ENCODE assay signal across 30 cellular contexts in genomic region chr6:84349542-84349941, GRCh38.
"Had no signal": no experiment of that assay in that cellular context is flagged by ENCODE, and none has a peak within 500 bp of the region (broad histone marks: within the 10 kb centered on the region; RNA-seq: fewer than 3 reads in every experiment).

No MANE protein-coding gene starts in this region.

- H3K36me3 Mint-ChIP-seq: naive thymus-derived CD8-positive, alpha-beta T cell; natural killer cell treated with Interleukin-12 subunit alpha and Interleukin-12 subunit beta and Interleukin-15 and Interleukin-18, amount 100 ng/mL, for 72 hours; stimulated activated effector memory CD8-positive, alpha-beta T cell treated with anti-CD3 and anti-CD28 coated beads, Interleukin-12 subunit alpha, Interleukin-12 subunit beta, amount 100 ng/mL, for 72 hours; stimulated activated naive B cell treated with anti-CD40 and anti-IgM and Interleukin-4, amounts not matched to agents 10 μg/mL and 1 μg/mL and 100 μg/mL, for 72 hours; type B pancreatic cell had no signal

- H3K4me3 Mint-ChIP-seq: naive thymus-derived CD8-positive, alpha-beta T cell; natural killer cell treated with Interleukin-12 subunit alpha and Interleukin-12 subunit beta and Interleukin-15 and Interleukin-18, amount 100 ng/mL, for 72 hours; nephron progenitor cell; neural crest cell; stimulated activated effector memory CD8-positive, alpha-beta T cell treated with anti-CD3 and anti-CD28 coated beads, Interleukin-12 subunit alpha, Interleukin-12 subunit beta, amount 100 ng/mL, for 72 hours; stimulated activated naive B cell treated with anti-CD40 and anti-IgM and Interleukin-4, amounts not matched to agents 10 μg/mL and 1 μg/mL and 100 μg/mL, for 72 hours; stimulated activated naive CD8-positive, alpha-beta T cell treated with anti-CD3 and anti-CD28 coated beads, Interleukin-15, Interleukin-2, amounts not matched to agents 100 ng/mL and 50 ng/mL, for 24 hours; type B pancreatic cell had no signal

- ATAC-seq: naive thymus-derived CD8-positive, alpha-beta T cell; natural killer cell treated with Interleukin-12 subunit alpha and Interleukin-12 subunit beta and Interleukin-15 and Interleukin-18, amount 100 ng/mL, for 72 hours; psoas muscle; right cardiac atrium; stimulated activated effector memory CD8-positive, alpha-beta T cell treated with anti-CD3 and anti-CD28 coated beads, Interleukin-12 subunit alpha, Interleukin-12 subunit beta, amount 100 ng/mL, for 72 hours; stimulated activated naive B cell treated with anti-CD40 and anti-IgM and Interleukin-4, amounts not matched to agents 10 μg/mL and 1 μg/mL and 100 μg/mL, for 72 hours; upper lobe of right lung had no signal

- DNase-seq: naive thymus-derived CD8-positive, alpha-beta T cell; nephron progenitor cell; nucleus accumbens; ovary; posterior cingulate gyrus; psoas muscle; right cardiac atrium; right lobe of liver; sigmoid colon; small intestine; stimulated activated CD4-positive, alpha-beta T cell treated with anti-CD3 and anti-CD28 coated beads, Interleukin-15, amount 100 ng/mL, for 24 hours; stimulated activated CD4-positive, alpha-beta T cell treated with anti-CD3 and anti-CD28 coated beads, Interleukin-2, amount 100 ng/mL, for 24 hours; stimulated activated CD4-positive, alpha-beta T cell treated with anti-CD3 and anti-CD28 coated beads, Interleukin-2, amount 100 ng/mL, for 48 hours; stimulated activated CD4-positive, alpha-beta T cell treated with anti-CD3 and anti-CD28 coated beads, Interleukin-4, amount 100 ng/mL, for 24 hours; stimulated activated naive B cell treated with anti-CD40 and anti-IgM and Interleukin-4, amounts not matched to agents 10 μg/mL and 1 μg/mL and 100 μg/mL, for 72 hours; stimulated activated naive CD4-positive, alpha-beta T cell treated with Interleukin-2 at 50 U/mL for 16 hours; stomach; thyroid gland; transverse colon; upper lobe of right lung; uterus had no signal

- H3K27me3 ChIP-seq: neutrophil, ovary, right lobe of liver, sigmoid colon, stomach, thyroid gland, transverse colon, upper lobe of right lung, uterus had no signal

- H3K9me3 Mint-ChIP-seq: nephron progenitor cell; neural crest cell; stimulated activated naive CD8-positive, alpha-beta T cell treated with anti-CD3 and anti-CD28 coated beads, Interleukin-15, Interleukin-2, amounts not matched to agents 100 ng/mL and 50 ng/mL, for 24 hours; type B pancreatic cell had no signal

- H3K9me3 ChIP-seq: neutrophil, ovary, psoas muscle, right lobe of liver, sigmoid colon, stomach, thoracic aorta, thyroid gland, transverse colon, upper lobe of right lung, uterus had no signal

- H3K4me1 Mint-ChIP-seq: naive thymus-derived CD8-positive, alpha-beta T cell; stimulated activated effector memory CD8-positive, alpha-beta T cell treated with anti-CD3 and anti-CD28 coated beads, Interleukin-12 subunit alpha, Interleukin-12 subunit beta, amount 100 ng/mL, for 72 hours; stimulated activated naive B cell treated with anti-CD40 and anti-IgM and Interleukin-4, amounts not matched to agents 10 μg/mL and 1 μg/mL and 100 μg/mL, for 72 hours had no signal

- H3K4me1 ChIP-seq: parathyroid adenoma, psoas muscle, sigmoid colon, stomach, thyroid gland, transverse colon, upper lobe of right lung, uterus had no signal

- H3K36me3 ChIP-seq: neutrophil, ovary, right lobe of liver, sigmoid colon, stomach, thoracic aorta, thyroid gland, transverse colon, upper lobe of right lung, uterus had no signal

- H3K27ac ChIP-seq: neutrophil, ovary, parathyroid adenoma, psoas muscle, right lobe of liver, sigmoid colon, stomach, thoracic aorta, thyroid gland, transverse colon, upper lobe of right lung, uterus had no signal

- H3K27ac Mint-ChIP-seq: natural killer cell treated with Interleukin-12 subunit alpha and Interleukin-12 subunit beta and Interleukin-15 and Interleukin-18, amount 100 ng/mL, for 72 hours; nephron progenitor cell; progenitor cell of endocrine pancreas; stimulated activated effector memory CD8-positive, alpha-beta T cell treated with anti-CD3 and anti-CD28 coated beads, Interleukin-12 subunit alpha, Interleukin-12 subunit beta, amount 100 ng/mL, for 72 hours; stimulated activated naive B cell treated with anti-CD40 and anti-IgM and Interleukin-4, amounts not matched to agents 10 μg/mL and 1 μg/mL and 100 μg/mL, for 72 hours; stimulated activated naive CD8-positive, alpha-beta T cell treated with anti-CD3 and anti-CD28 coated beads, Interleukin-15, Interleukin-2, amounts not matched to agents 100 ng/mL and 50 ng/mL, for 24 hours; type B pancreatic cell had no signal

- H3K27me3 Mint-ChIP-seq: natural killer cell treated with Interleukin-12 subunit alpha and Interleukin-12 subunit beta and Interleukin-15 and Interleukin-18, amount 100 ng/mL, for 72 hours; stimulated activated naive B cell treated with anti-CD40 and anti-IgM and Interleukin-4, amounts not matched to agents 10 μg/mL and 1 μg/mL and 100 μg/mL, for 72 hours; type B pancreatic cell had no signal

- H3K4me3 ChIP-seq: ovary, psoas muscle, right lobe of liver, sigmoid colon, stomach, thoracic aorta, thyroid gland, transverse colon, upper lobe of right lung, uterus had no signal
